11 cellular contexts compared by ENCODE assay signal in genomic region chr11:64888761-64889511, GRCh38. TPM values are rescaled to one million over a fixed set of nuclear protein-coding genes. Genes with fewer than 3 reads are reported as not detected.
DNase-seq lines count a peak whose midpoint lies in the region; ATAC-seq, FAIRE-seq and TF ChIP-seq lines count a peak whose summit lies in the region.
"Had no signal": no experiment of that assay in that cellular context is flagged by ENCODE, and none has a peak within 500 bp of the region (broad histone marks: within the 10 kb centered on the region; RNA-seq: fewer than 3 reads in every experiment).

No MANE protein-coding gene starts in this region.

- FAIRE-seq in A549 (lab: Jason Lieb, UNC), result peak; percentile 89
- FAIRE-seq: endometrium had no signal

- H3K27ac ChIP-seq in A549 (peak overlapping the region; percentile 92 to 97), OCI-LY7 (ENCODE audit: low read depth, low read length, poor library complexity, severe bottlenecking) (no peak overlapping the region)
- H3K27ac ChIP-seq: prostate gland had no signal

- TF ChIP-seq RAD21 in A549 (conservative IDR thresholded peaks at IDR 0.05 in 1 of 2, IDR thresholded peaks at IDR 0.05 in 1 of 2), result no peak; a peak in 1 of 5 replicates

- H2AFZ ChIP-seq in OCI-LY7 (ENCODE audit: low read length), result no peak overlapping the region

- no peaks in the 10 kb centered on the region for H3K9me2 ChIP-seq in OCI-LY7 (ENCODE audit: insufficient read depth, low read length)

- H3K79me2 ChIP-seq in OCI-LY7 (ENCODE audit: insufficient read depth, low read depth, low read length), result no peaks in the 10 kb centered on the region

- H4K20me1 ChIP-seq in OCI-LY7 (ENCODE audit: insufficient read depth, low read length), result no peaks in the 10 kb centered on the region

- H3K9me3 ChIP-seq in A549, result no peaks in the 10 kb centered on the region
- H3K9me3 ChIP-seq in OCI-LY7 (ENCODE audit: low read length), result no peaks in the 10 kb centered on the region
- H3K9me3 ChIP-seq: prostate gland had no signal

- intact Hi-C loops in OCI-LY7 (cut with micrococcal nuclease; ENCODE audit: unreplicated experiment), result no loop called here

- H3K4me3 ChIP-seq in A549 (no peak overlapping the region), OCI-LY7 (ENCODE audit: low read depth, low read length, poor library complexity, severe bottlenecking) (no peak overlapping the region)

- DNase-seq in A549 (ENCODE audit: low read depth in 1 of 2, low spot score in 1 of 2), result peak; percentile 89 to 94
- DNase-seq in OCI-LY7 (ENCODE audit: low spot score), result no peak
- peak; percentile 69 for DNase-seq in islet precursor cell
- no peak for DNase-seq in DMS 273 treated with DMSO at 0.1 percent for 48 hours (lab: John Stamatoyannopoulos, UW)
- DNase-seq in stimulated activated CD4-positive, alpha-beta T cell treated with anti-CD3 and anti-CD28 coated beads, Interleukin-1b, Interleukin-23, amount 100 ng/mL, for 48 hours, result no peak
- DNase-seq: NCI-H2107, Right ventricle myocardium superior had no signal

- POLR2A ChIA-PET in A549 (lab: Yijun Ruan, JAX) (interaction anchor here (0.7 to 1.5 kb wide), 5 partner anchors 8 to 110 kb away, joined by 3 to 9 read pairs (median 3); partner anchors contain the start of gene EHD1), OCI-LY7 (lab: Charles Lee) (interaction anchor here (1.4 kb wide), 1 partner anchor 12 kb away, joined by 4 read pairs; no protein-coding TSS in a partner anchor)

- peak overlapping the region; percentile 85 for H3K4me2 ChIP-seq in A549
- peak overlapping the region; percentile 75 for H3K4me2 ChIP-seq in OCI-LY7 (ENCODE audit: low read length)

- ATAC-seq in A549 (peak; percentile 68 to 78), HG03565 (IDR thresholded peaks at IDR 0.05; ENCODE audit: unreplicated experiment) (no peak)

- H3K36me3 ChIP-seq in OCI-LY7 (ENCODE audit: insufficient read depth, low read length), result no peaks in the 10 kb centered on the region
- H3K36me3 ChIP-seq: prostate gland had no signal

- 2% methylated on average over 8 of the region's 9 CpGs for WGBS in A549 (ENCODE audit: missing lambda C conversion rate)

- 0 out of 5 replicates have a peak, but pooled peaks of 1 of the 2 experiments have one; percentile 13 for TF ChIP-seq EP300 in A549 (IDR thresholded peaks at IDR 0.05)

- peak; percentile 32 for TF ChIP-seq POLR2A in A549 (IDR thresholded peaks at IDR 0.05; ENCODE audit: low read length)

- CTCF ChIA-PET in A549 (lab: Yijun Ruan, JAX), result interaction anchor here (0.9 to 31.5 kb wide), 14 partner anchors 10 to 228 kb away, joined by 3 to 1607 read pairs (median 7); partner anchors contain the start of genes ARL2, ATG2A, CDC42BPG and EHD1
- CTCF ChIA-PET in OCI-LY7 (lab: Charles Lee; ENCODE audit: unreplicated experiment), result interaction anchor here (0.8 to 1.8 kb wide), 5 partner anchors 19 to 41 kb away, joined by 3 to 12 read pairs (median 4); no protein-coding TSS in a partner anchor

- H3K4me1 ChIP-seq in A549 (peaks cover 82% of the 10 kb centered on the region), OCI-LY7 (ENCODE audit: insufficient read depth, low read length, poor library complexity, severe bottlenecking) (peaks cover 31% of the 10 kb centered on the region)
- H3K4me1 ChIP-seq: prostate gland had no signal

- no peak for TF ChIP-seq CTCF in A549 (IDR thresholded peaks at IDR 0.05)
- no peak for TF ChIP-seq CTCF in OCI-LY7 (conservative IDR thresholded peaks at IDR 0.05; ENCODE audit: low read length)

- no TSS peak for BruUV-seq in OCI-LY7 (replicated peaks; lab: Mats Ljungman, UMichigan)

TF ChIP-seq in A549, 52 proteins besides CTCF, POLR2A, EP300 and RAD21 (continues in another document):
- TF ChIP-seq ZSCAN20 (CRISPR knock-in tag; IDR thresholded peaks at IDR 0.05) (no peak), EHF (CRISPR knock-in tag; IDR thresholded peaks at IDR 0.05) (no peak), HDAC2 (IDR thresholded peaks at IDR 0.05) (no peak), CHD2 (IDR thresholded peaks at IDR 0.05; ENCODE audit: low read length, partially characterized antibody) (no peak), ZC3H11A (IDR thresholded peaks at IDR 0.05) (no peak), SREBF2 (IDR thresholded peaks at IDR 0.05) (no peak), MAZ (IDR thresholded peaks at IDR 0.05; ENCODE audit: borderline replicate concordance, low read depth, low read length) (no peak), KDM5A (IDR thresholded peaks at IDR 0.05) (no peak), GATA3 (IDR thresholded peaks at IDR 0.05; ENCODE audit: borderline replicate concordance) (no peak; the same call in 1 of the 2 replicates), ZNF302 (CRISPR knock-in tag; IDR thresholded peaks at IDR 0.05) (no peak), NFE2L2 (conservative IDR thresholded peaks at IDR 0.05; ENCODE audit: low read length) (no peak), TFCP2L1 (CRISPR knock-in tag; IDR thresholded peaks at IDR 0.05) (no peak)
- TF ChIP-seq, protein P1, sequence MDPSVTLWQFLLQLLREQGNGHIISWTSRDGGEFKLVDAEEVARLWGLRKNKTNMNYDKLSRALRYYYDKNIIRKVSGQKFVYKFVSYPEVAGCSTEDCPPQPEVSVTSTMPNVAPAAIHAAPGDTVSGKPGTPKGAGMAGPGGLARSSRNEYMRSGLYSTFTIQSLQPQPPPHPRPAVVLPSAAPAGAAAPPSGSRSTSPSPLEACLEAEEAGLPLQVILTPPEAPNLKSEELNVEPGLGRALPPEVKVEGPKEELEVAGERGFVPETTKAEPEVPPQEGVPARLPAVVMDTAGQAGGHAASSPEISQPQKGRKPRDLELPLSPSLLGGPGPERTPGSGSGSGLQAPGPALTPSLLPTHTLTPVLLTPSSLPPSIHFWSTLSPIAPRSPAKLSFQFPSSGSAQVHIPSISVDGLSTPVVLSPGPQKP (IDR thresholded peaks at IDR 0.05; ENCODE audit: low read depth, low read length), result no peak
- TF ChIP-seq, protein P2, sequence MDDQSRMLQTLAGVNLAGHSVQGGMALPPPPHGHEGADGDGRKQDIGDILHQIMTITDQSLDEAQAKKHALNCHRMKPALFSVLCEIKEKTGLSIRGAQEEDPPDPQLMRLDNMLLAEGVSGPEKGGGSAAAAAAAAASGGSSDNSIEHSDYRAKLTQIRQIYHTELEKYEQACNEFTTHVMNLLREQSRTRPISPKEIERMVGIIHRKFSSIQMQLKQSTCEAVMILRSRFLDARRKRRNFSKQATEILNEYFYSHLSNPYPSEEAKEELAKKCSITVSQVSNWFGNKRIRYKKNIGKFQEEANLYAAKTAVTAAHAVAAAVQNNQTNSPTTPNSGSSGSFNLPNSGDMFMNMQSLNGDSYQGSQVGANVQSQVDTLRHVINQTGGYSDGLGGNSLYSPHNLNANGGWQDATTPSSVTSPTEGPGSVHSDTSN (IDR thresholded peaks at IDR 0.05), result no peak
- TF ChIP-seq, protein P3, sequence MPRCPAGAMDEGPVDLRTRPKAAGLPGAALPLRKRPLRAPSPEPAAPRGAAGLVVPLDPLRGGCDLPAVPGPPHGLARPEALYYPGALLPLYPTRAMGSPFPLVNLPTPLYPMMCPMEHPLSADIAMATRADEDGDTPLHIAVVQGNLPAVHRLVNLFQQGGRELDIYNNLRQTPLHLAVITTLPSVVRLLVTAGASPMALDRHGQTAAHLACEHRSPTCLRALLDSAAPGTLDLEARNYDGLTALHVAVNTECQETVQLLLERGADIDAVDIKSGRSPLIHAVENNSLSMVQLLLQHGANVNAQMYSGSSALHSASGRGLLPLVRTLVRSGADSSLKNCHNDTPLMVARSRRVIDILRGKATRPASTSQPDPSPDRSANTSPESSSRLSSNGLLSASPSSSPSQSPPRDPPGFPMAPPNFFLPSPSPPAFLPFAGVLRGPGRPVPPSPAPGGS (IDR thresholded peaks at IDR 0.05), result no peak; the same call in 2 of the 3 replicates

RNA-seq across cellular contexts. Expression of gene EHD1, which starts 10.5 kb away (rescaled TPM):
- 25.9 and 27.7 TPM in 2 replicates for polyA plus RNA-seq in A549 (2011; rRNA removed)
- polyA plus RNA-seq in A549 (2012; cell fraction: cytosol; rRNA removed), result 96.0 and 103 TPM in 2 replicates
- 153 and 200 TPM in 2 replicates for polyA plus RNA-seq in A549 (2012; cell fraction: nucleus; rRNA removed)
- 37.8 to 52.4 TPM (median 43.4 TPM) in 3 replicates for polyA plus RNA-seq in A549 (2017; fragmentation: RNase III; extraction: RNeasy Plus Mini Kit Qiagen cat#74134 plus additional on column Dnase treatment)
- polyA minus RNA-seq in A549 (2011; rRNA and poly(A)+ RNA removed), result 65.8 and 67.3 TPM in 2 replicates
- 101 and 107 TPM in 2 replicates for total RNA-seq in OCI-LY7 (2014; rRNA removed; shearing (Covaris generic))
- total RNA-seq in OCI-LY7 (2022), result 153 and 177 TPM in 2 replicates

RNA-seq across cellular contexts. Expression of gene ATG2A, which starts 28.1 kb away (rescaled TPM):
- polyA plus RNA-seq in A549 (2011; rRNA removed), result 3.1 and 4.0 TPM in 2 replicates
- polyA plus RNA-seq in A549 (2012; cell fraction: cytosol; rRNA removed), result 9.1 and 14.1 TPM in 2 replicates
- polyA plus RNA-seq in A549 (2012; cell fraction: nucleus; rRNA removed), result 34.5 and 48.9 TPM in 2 replicates
- polyA plus RNA-seq in A549 (2017; fragmentation: RNase III; extraction: RNeasy Plus Mini Kit Qiagen cat#74134 plus additional on column Dnase treatment), result 10.7 to 13.4 TPM (median 12.8 TPM) in 3 replicates
- 8.2 TPM in 2 replicates for polyA minus RNA-seq in A549 (2011; rRNA and poly(A)+ RNA removed)
- 18.1 and 29.0 TPM in 2 replicates for total RNA-seq in OCI-LY7 (2014; rRNA removed; shearing (Covaris generic))
- total RNA-seq in OCI-LY7 (2022), result 28.2 and 28.7 TPM in 2 replicates

RNA-seq across cellular contexts. Expression of gene PPP2R5B, which starts 35.6 kb away (rescaled TPM):
- polyA plus RNA-seq in A549 (2011; rRNA removed) (6.9 and 11.1 TPM in 2 replicates), A549 (2017; fragmentation: RNase III; extraction: RNeasy Plus Mini Kit Qiagen cat#74134 plus additional on column Dnase treatment) (3.9 to 6.1 TPM (median 5.7 TPM) in 3 replicates)
- polyA plus RNA-seq in A549 (2012; cell fraction: cytosol; rRNA removed), result 5.5 and 6.4 TPM in 2 replicates
- 12.3 TPM in 2 replicates for polyA plus RNA-seq in A549 (2012; cell fraction: nucleus; rRNA removed)
- 5.3 and 7.6 TPM in 2 replicates for polyA minus RNA-seq in A549 (2011; rRNA and poly(A)+ RNA removed)
- 8.6 and 8.8 TPM in 2 replicates for total RNA-seq in OCI-LY7 (2014; rRNA removed; shearing (Covaris generic))
- total RNA-seq in OCI-LY7 (2022), result 13.3 and 16.2 TPM in 2 replicates

RNA-seq across cellular contexts. Expression of gene CDC42BPG, which starts 44.5 kb away (rescaled TPM):
- polyA plus RNA-seq in A549 (2011; rRNA removed), result 0.35 and 0.50 TPM in 2 replicates
- polyA plus RNA-seq in A549 (2012; cell fraction: cytosol; rRNA removed), result 0.26 and 0.49 TPM in 2 replicates
- 1.3 and 1.8 TPM in 2 replicates for polyA plus RNA-seq in A549 (2012; cell fraction: nucleus; rRNA removed)
- 1.0 to 1.1 TPM (median 1.0 TPM) in 3 replicates for polyA plus RNA-seq in A549 (2017; fragmentation: RNase III; extraction: RNeasy Plus Mini Kit Qiagen cat#74134 plus additional on column Dnase treatment)
- polyA minus RNA-seq in A549 (2011; rRNA and poly(A)+ RNA removed), result 0.45 and 1.0 TPM in 2 replicates
- 4.9 TPM in 2 replicates for total RNA-seq in OCI-LY7 (2014; rRNA removed; shearing (Covaris generic))
- total RNA-seq in OCI-LY7 (2022), result 3.5 and 5.1 TPM in 2 replicates

RNA-seq across cellular contexts. Expression of gene GPHA2, which starts 46.8 kb away (rescaled TPM):
- polyA plus RNA-seq in A549 (2011; rRNA removed) (not detected in 2 replicates), A549 (2017; fragmentation: RNase III; extraction: RNeasy Plus Mini Kit Qiagen cat#74134 plus additional on column Dnase treatment) (not detected in 3 replicates)
- not detected in 2 replicates for polyA plus RNA-seq in A549 (2012; cell fraction: cytosol; rRNA removed)
- 0.32 TPM in 1 of 2 replicates, not detected in the other for polyA plus RNA-seq in A549 (2012; cell fraction: nucleus; rRNA removed)
- not detected in 2 replicates for polyA minus RNA-seq in A549 (2011; rRNA and poly(A)+ RNA removed)
- not detected in 2 replicates for total RNA-seq in OCI-LY7 (2014; rRNA removed; shearing (Covaris generic))
- not detected in 2 replicates for total RNA-seq in OCI-LY7 (2022)
- total RNA-seq: HT1080, prostate gland, Right ventricle myocardium superior had no signal

Comparison
In these comparisons a context has a peak if more than half of its experiments do, and no peak if none do; other contexts are left out.
1. DNase-seq: peak in A549 (2 of 2) and islet precursor cell (single experiment); none in OCI-LY7 (single experiment), DMS 273 treated with DMSO at 0.1 percent for 48 hours (single experiment) and stimulated activated CD4-positive, alpha-beta T cell treated with anti-CD3 and anti-CD28 coated beads, Interleukin-1b, Interleukin-23, amount 100 ng/mL, for 48 hours (single experiment).